Comparison of ENCODE assay signal across 11 cellular contexts in the genomic region with DNA sequence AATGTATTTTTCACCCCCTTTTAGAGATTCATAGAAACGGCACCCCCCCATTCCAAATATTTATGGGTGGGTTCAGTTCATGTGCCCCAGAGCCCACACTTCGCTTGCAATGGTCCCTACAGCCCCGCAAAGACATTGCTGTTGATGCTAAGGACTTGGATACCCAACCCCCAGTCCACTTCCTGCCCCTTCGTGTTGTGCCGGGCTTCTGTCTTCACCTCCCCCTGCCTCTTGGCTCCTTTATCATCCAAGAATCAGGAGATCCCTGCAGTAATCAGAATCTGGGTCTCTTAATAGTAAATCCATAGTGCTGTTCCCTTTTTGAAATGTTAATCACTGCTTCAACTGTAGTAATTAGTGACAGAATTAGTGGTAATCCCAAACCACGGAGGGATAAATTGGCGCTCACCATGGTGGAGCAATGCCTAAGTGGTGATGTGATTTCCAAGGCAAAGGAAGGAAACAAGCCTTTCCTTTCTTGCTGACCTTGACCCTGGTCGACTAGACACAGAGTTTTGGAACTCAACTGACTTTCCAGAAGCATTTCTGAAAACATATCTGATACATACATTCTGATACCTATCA.
DNase-seq lines count a peak whose midpoint lies in the region; ATAC-seq and TF ChIP-seq lines count a peak whose summit lies in the region.
"Had no signal": no experiment of that assay in that cellular context is flagged by ENCODE, and none has a peak within 500 bp of the region (broad histone marks: within the 10 kb centered on the region; RNA-seq: fewer than 3 reads in every experiment).

No MANE protein-coding gene starts in this region.

- H3K27ac ChIP-seq in right cardiac atrium (ENCODE audit: low read length) = peak overlapping the region; percentile 51
- H3K27ac ChIP-seq in subcutaneous abdominal adipose tissue (ENCODE audit: low read depth, low read length) = peak overlapping the region; percentile 73
- peak overlapping the region in 2 of 4 donors; percentile 18 to 61 for H3K27ac ChIP-seq in transverse colon
- H3K27ac ChIP-seq: GM23248 had no signal

- H3K36me3 Mint-ChIP-seq in activated T-cell treated with anti-CD3 and anti-CD28 coated beads, Interleukin-2, amount 50 U/mL, for 72 hours (ENCODE audit: insufficient read depth in 2 of 2) = peaks cover 3 to 33% of the 10 kb centered on the region in 2 donors
- H3K36me3 Mint-ChIP-seq in activated T-helper 1 cell treated with anti-CD3 and anti-CD28 coated beads, Interleukin-12 subunit alpha, Interleukin-12 subunit beta, Interleukin-2, Interleukin-4 antibody, amounts not matched to agents 30 ng/mL and 10 ng/mL and 1 ng/mL, durations not matched to agents 14 hours and 24 hours and 36 hours (ENCODE audit: low read depth) = peaks cover 53% of the 10 kb centered on the region

- DNase-seq in activated T-cell treated with anti-CD3 and anti-CD28 coated beads, Interleukin-2, amount 50 U/mL, for 72 hours = no peak
- no peak for DNase-seq in activated T-cell treated with anti-CD3 and anti-CD28 coated beads for 4 hours
- no peak for DNase-seq in activated T-helper 1 cell treated with anti-CD3 and anti-CD28 coated beads, Interleukin-12 subunit alpha, Interleukin-12 subunit beta, Interleukin-2, Interleukin-4 antibody, amounts not matched to agents 30 ng/mL and 10 ng/mL and 1 ng/mL, durations not matched to agents 14 hours and 24 hours and 36 hours (ENCODE audit: low spot score)
- DNase-seq in right cardiac atrium = no peak
- DNase-seq in transverse colon = no peak
- no peak for DNase-seq in mesenteric fat pad (ENCODE audit: low spot score)
- DNase-seq: GF-D8, GM23248, hippocampal formation had no signal

- in situ Hi-C loops in transverse colon (cut with MboI; ENCODE audit: low pct_ligation_motif_present in 1 of 4, low pct_unique_long_range_greater_than_20kb in 1 of 4, low sequenced_read_pairs in 3 of 4) = no loop called here

- H3K9ac ChIP-seq in subcutaneous abdominal adipose tissue (ENCODE audit: low read length in 5 of 5) = no peak overlapping the region
- H3K9ac ChIP-seq: GM23248 had no signal

- H3K36me3 ChIP-seq in subcutaneous abdominal adipose tissue (ENCODE audit: control insufficient read depth in 5 of 5, insufficient read depth in 5 of 5, low read length in 5 of 5) = peaks cover 0 to 22% (median 12%) of the 10 kb centered on the region in 5 donors
- no peaks in the 10 kb centered on the region for H3K36me3 ChIP-seq in transverse colon

- no peaks in the 10 kb centered on the region for H3K27me3 ChIP-seq in right cardiac atrium (ENCODE audit: control insufficient read depth, insufficient read depth)
- H3K27me3 ChIP-seq in subcutaneous abdominal adipose tissue (ENCODE audit: control insufficient read depth in 5 of 5, insufficient read depth in 4 of 5, low read length in 5 of 5) = no peaks in the 10 kb centered on the region
- H3K27me3 ChIP-seq in transverse colon = no peaks in the 10 kb centered on the region

- intact Hi-C loops in activated T-helper 1 cell treated with anti-CD3 and anti-CD28 coated beads, Interleukin-12 subunit alpha, Interleukin-12 subunit beta, Interleukin-2, Interleukin-4 antibody, amounts not matched to agents 30 ng/mL and 10 ng/mL and 1 ng/mL, durations not matched to agents 14 hours and 24 hours and 36 hours (cut with micrococcal nuclease) = loop anchor here (5.0 kb wide), 1 partner anchor 46 kb away; no protein-coding TSS in a partner anchor
- intact Hi-C loops in right cardiac atrium (cut with DNase I) (no loop called here), transverse colon (cut with DNase I; ENCODE audit: low total_unique reads) (no loop called here)

- 41% methylated on average over 8 of the region's 8 CpGs for WGBS in right cardiac atrium
- 75 to 89% methylated on average over 4 to 8 of the region's 8 CpGs for WGBS in transverse colon (ENCODE audit: low coverage in 1 of 2), 2 donors

- H3K27me3 Mint-ChIP-seq in activated T-cell treated with anti-CD3 and anti-CD28 coated beads, Interleukin-2, amount 50 U/mL, for 72 hours (ENCODE audit: low read depth) = no peaks in the 10 kb centered on the region
- H3K27me3 Mint-ChIP-seq in activated T-helper 1 cell treated with anti-CD3 and anti-CD28 coated beads, Interleukin-12 subunit alpha, Interleukin-12 subunit beta, Interleukin-2, Interleukin-4 antibody, amounts not matched to agents 30 ng/mL and 10 ng/mL and 1 ng/mL, durations not matched to agents 14 hours and 24 hours and 36 hours (ENCODE audit: insufficient read depth) = no peaks in the 10 kb centered on the region

- H3K9me3 ChIP-seq in right cardiac atrium (ENCODE audit: control insufficient read depth, low read length) = no peaks in the 10 kb centered on the region
- H3K9me3 ChIP-seq in subcutaneous abdominal adipose tissue (ENCODE audit: control insufficient read depth in 5 of 5, low read length in 5 of 5) = no peaks in the 10 kb centered on the region
- no peaks in the 10 kb centered on the region for H3K9me3 ChIP-seq in transverse colon

- no peak for TF ChIP-seq POLR2A in transverse colon (IDR thresholded peaks at IDR 0.05)

- no peak for TF ChIP-seq EP300 in transverse colon (IDR thresholded peaks at IDR 0.05; ENCODE audit: low read depth)

- peaks cover 65% of the 10 kb centered on the region for H3K4me1 Mint-ChIP-seq in activated T-cell treated with anti-CD3 and anti-CD28 coated beads, Interleukin-2, amount 50 U/mL, for 72 hours (ENCODE audit: low read depth)
- peaks cover 78% of the 10 kb centered on the region for H3K4me1 Mint-ChIP-seq in activated T-helper 1 cell treated with anti-CD3 and anti-CD28 coated beads, Interleukin-12 subunit alpha, Interleukin-12 subunit beta, Interleukin-2, Interleukin-4 antibody, amounts not matched to agents 30 ng/mL and 10 ng/mL and 1 ng/mL, durations not matched to agents 14 hours and 24 hours and 36 hours (ENCODE audit: low read depth)

- ATAC-seq in activated T-cell treated with anti-CD3 and anti-CD28 coated beads, Interleukin-2, amount 50 U/mL, for 72 hours (replicated peaks in 1 of 2) = no peak
- ATAC-seq in right cardiac atrium (peak; percentile 27 to 54), GM21717 (IDR thresholded peaks at IDR 0.05; ENCODE audit: unreplicated experiment) (no peak)

- peaks cover 29% of the 10 kb centered on the region for H3K4me1 ChIP-seq in right cardiac atrium (ENCODE audit: control insufficient read depth, insufficient read depth, low read length)
- peaks cover 16 to 52% (median 46%) of the 10 kb centered on the region in 5 donors for H3K4me1 ChIP-seq in subcutaneous abdominal adipose tissue (ENCODE audit: control insufficient read depth in 5 of 5, insufficient read depth in 5 of 5, low read length in 5 of 5)
- H3K4me1 ChIP-seq in transverse colon = peaks cover 9 to 53% (median 43%) of the 10 kb centered on the region in 4 donors

- H3K4me3 Mint-ChIP-seq in activated T-cell treated with anti-CD3 and anti-CD28 coated beads, Interleukin-2, amount 50 U/mL, for 72 hours = no peak overlapping the region
- H3K4me3 Mint-ChIP-seq in activated T-helper 1 cell treated with anti-CD3 and anti-CD28 coated beads, Interleukin-12 subunit alpha, Interleukin-12 subunit beta, Interleukin-2, Interleukin-4 antibody, amounts not matched to agents 30 ng/mL and 10 ng/mL and 1 ng/mL, durations not matched to agents 14 hours and 24 hours and 36 hours = peak overlapping the region; percentile 37

- H3K9me3 Mint-ChIP-seq in activated T-cell treated with anti-CD3 and anti-CD28 coated beads, Interleukin-2, amount 50 U/mL, for 72 hours = no peaks in the 10 kb centered on the region
- no peaks in the 10 kb centered on the region for H3K9me3 Mint-ChIP-seq in activated T-helper 1 cell treated with anti-CD3 and anti-CD28 coated beads, Interleukin-12 subunit alpha, Interleukin-12 subunit beta, Interleukin-2, Interleukin-4 antibody, amounts not matched to agents 30 ng/mL and 10 ng/mL and 1 ng/mL, durations not matched to agents 14 hours and 24 hours and 36 hours

- H3K4me3 ChIP-seq in right cardiac atrium (ENCODE audit: low read length) = no peak overlapping the region
- no peak overlapping the region for H3K4me3 ChIP-seq in subcutaneous abdominal adipose tissue (ENCODE audit: low read depth in 1 of 5, low read length in 5 of 5)
- no peak overlapping the region for H3K4me3 ChIP-seq in transverse colon
- H3K4me3 ChIP-seq: GM23248 had no signal

- no peak for TF ChIP-seq CTCF in transverse colon (IDR thresholded peaks at IDR 0.05)

- peak overlapping the region; percentile 81 for H3K27ac Mint-ChIP-seq in activated T-cell treated with anti-CD3 and anti-CD28 coated beads, Interleukin-2, amount 50 U/mL, for 72 hours
- H3K27ac Mint-ChIP-seq in activated T-helper 1 cell treated with anti-CD3 and anti-CD28 coated beads, Interleukin-12 subunit alpha, Interleukin-12 subunit beta, Interleukin-2, Interleukin-4 antibody, amounts not matched to agents 30 ng/mL and 10 ng/mL and 1 ng/mL, durations not matched to agents 14 hours and 24 hours and 36 hours = peak overlapping the region; percentile 81

Comparison
In these comparisons a context has a peak if more than half of its experiments do, and no peak if none do; other contexts are left out.
1. ATAC-seq: peak in right cardiac atrium (2 of 2); none in activated T-cell treated with anti-CD3 and anti-CD28 coated beads, Interleukin-2, amount 50 U/mL, for 72 hours (0 of 2) and GM21717 (single experiment).